ENCODE assay signal across 9 cellular contexts in genomic region chr1:232142403-232143314, GRCh38.
DNase-seq lines count a peak whose midpoint lies in the region; ATAC-seq and TF ChIP-seq lines count a peak whose summit lies in the region.
"Had no signal": no experiment of that assay in that cellular context is flagged by ENCODE, and none has a peak within 500 bp of the region (broad histone marks: within the 10 kb centered on the region; RNA-seq: fewer than 3 reads in every experiment).

No MANE protein-coding gene starts in this region.

- no peak overlapping the region for H3K4me3 ChIP-seq in right atrium auricular region
- peak overlapping the region; percentile 12 for H3K4me3 ChIP-seq in skeletal muscle satellite cell (ENCODE audit: low read length)

- TF ChIP-seq CTCF in brain (conservative IDR thresholded peaks at IDR 0.05), result no peak
- no peak for TF ChIP-seq CTCF in right atrium auricular region (IDR thresholded peaks at IDR 0.05)

- H3K4me1 ChIP-seq in right atrium auricular region (peaks cover 0 to 12% of the 10 kb centered on the region in 2 donors), skeletal muscle satellite cell (ENCODE audit: control insufficient read depth, insufficient read depth, low read length) (peaks cover 24% of the 10 kb centered on the region)

- H3K9me3 ChIP-seq in right atrium auricular region, result peaks cover 0 to 12% of the 10 kb centered on the region in 2 donors
- no peaks in the 10 kb centered on the region for H3K9me3 ChIP-seq in skeletal muscle satellite cell (replicated peaks; ENCODE audit: low read length)

- peaks cover 3% of the 10 kb centered on the region for H3K27me3 Mint-ChIP-seq in brain
- H3K27me3 Mint-ChIP-seq in activated CD8-positive, alpha-beta T cell treated with anti-CD3 and anti-CD28 coated beads, Interleukin-2, amount 10 ng/mL, durations not matched to agents 7 days and 5 days (ENCODE audit: low read depth), result peaks cover 4% of the 10 kb centered on the region

- POLR2A ChIA-PET in activated CD8-positive, alpha-beta T cell treated with anti-CD3 and anti-CD28 coated beads, Interleukin-2, amount 10 ng/mL, durations not matched to agents 7 days and 5 days (lab: Charles Lee), result no interaction called here

- H3K36me3 Mint-ChIP-seq in brain, result no peaks in the 10 kb centered on the region
- no peaks in the 10 kb centered on the region for H3K36me3 Mint-ChIP-seq in activated CD8-positive, alpha-beta T cell treated with anti-CD3 and anti-CD28 coated beads, Interleukin-2, amount 10 ng/mL, durations not matched to agents 7 days and 5 days (ENCODE audit: low read depth)

- H3K27me3 ChIP-seq in right atrium auricular region (no peaks in the 10 kb centered on the region), skeletal muscle satellite cell (ENCODE audit: control insufficient read depth, insufficient read depth, low read length) (no peaks in the 10 kb centered on the region)

- peak overlapping the region in 1 of 2 donors; percentile 57 for H3K27ac ChIP-seq in right atrium auricular region

- H3K4me3 Mint-ChIP-seq in brain, result no peak overlapping the region
- H3K4me3 Mint-ChIP-seq in activated CD8-positive, alpha-beta T cell treated with anti-CD3 and anti-CD28 coated beads, Interleukin-2, amount 10 ng/mL, durations not matched to agents 7 days and 5 days, result no peak overlapping the region
- H3K4me3 Mint-ChIP-seq: activated T-helper 17 cell treated with anti-CD3 and anti-CD28 coated beads, Interleukin-2, amount 50 U/mL, for 72 hours had no signal

- peaks cover 5 to 13% (median 11%) of the 10 kb centered on the region in 5 experiments for H3K9me3 Mint-ChIP-seq in brain
- H3K9me3 Mint-ChIP-seq in activated CD8-positive, alpha-beta T cell treated with anti-CD3 and anti-CD28 coated beads, Interleukin-2, amount 10 ng/mL, durations not matched to agents 7 days and 5 days (ENCODE audit: insufficient read depth), result peaks cover 10% of the 10 kb centered on the region

- DNase-seq in H4 (ENCODE audit: low spot score), result peak; percentile 76
- peak; percentile 59 for DNase-seq in right atrium auricular region (ENCODE audit: low spot score)
- no peak for DNase-seq in activated CD8-positive, alpha-beta T cell treated with anti-CD3 and anti-CD28 coated beads, Interleukin-2, amount 10 ng/mL, durations not matched to agents 7 days and 5 days
- no peak for DNase-seq in HuH-7.5 (ENCODE audit: low spot score)
- DNase-seq in NCI-H2171 (lab: John Stamatoyannopoulos, UW), result no peak

- H3K9ac ChIP-seq in skeletal muscle satellite cell (ENCODE audit: low read depth, low read length), result peak overlapping the region; percentile 43

- CTCF ChIA-PET in activated CD8-positive, alpha-beta T cell treated with anti-CD3 and anti-CD28 coated beads, Interleukin-2, amount 10 ng/mL, durations not matched to agents 7 days and 5 days (lab: Charles Lee), result no interaction called here

- H3K4me2 ChIP-seq in skeletal muscle satellite cell (ENCODE audit: low read length), result peak overlapping the region; percentile 50

- H3K36me3 ChIP-seq in right atrium auricular region (no peaks in the 10 kb centered on the region), skeletal muscle satellite cell (ENCODE audit: insufficient read depth, low read length) (no peaks in the 10 kb centered on the region)

- peak overlapping the region; percentile 27 to 55 (median 40) for H3K27ac Mint-ChIP-seq in brain
- H3K27ac Mint-ChIP-seq in activated CD8-positive, alpha-beta T cell treated with anti-CD3 and anti-CD28 coated beads, Interleukin-2, amount 10 ng/mL, durations not matched to agents 7 days and 5 days, result no peak overlapping the region
- H3K27ac Mint-ChIP-seq: activated T-helper 17 cell treated with anti-CD3 and anti-CD28 coated beads, Interleukin-2, amount 50 U/mL, for 72 hours had no signal

- H3K4me1 Mint-ChIP-seq in brain, result peaks cover 12% of the 10 kb centered on the region
- H3K4me1 Mint-ChIP-seq in activated CD8-positive, alpha-beta T cell treated with anti-CD3 and anti-CD28 coated beads, Interleukin-2, amount 10 ng/mL, durations not matched to agents 7 days and 5 days (ENCODE audit: low read depth), result no peaks in the 10 kb centered on the region
- H3K4me1 Mint-ChIP-seq: activated T-helper 17 cell treated with anti-CD3 and anti-CD28 coated beads, Interleukin-2, amount 50 U/mL, for 72 hours had no signal

- no peak for ATAC-seq in activated CD8-positive, alpha-beta T cell treated with anti-CD3 and anti-CD28 coated beads, Interleukin-2, amount 10 ng/mL, durations not matched to agents 7 days and 5 days
- no peak for ATAC-seq in GM18907 (IDR thresholded peaks at IDR 0.05; ENCODE audit: unreplicated experiment)
- ATAC-seq: activated T-helper 17 cell treated with anti-CD3 and anti-CD28 coated beads, Interleukin-2, amount 50 U/mL, for 72 hours had no signal

Comparison
In these comparisons a context has a peak if more than half of its experiments do, and no peak if none do; other contexts are left out.
1. DNase-seq: peak in H4 (single experiment) and right atrium auricular region (single experiment); none in activated CD8-positive, alpha-beta T cell treated with anti-CD3 and anti-CD28 coated beads, Interleukin-2, amount 10 ng/mL, durations not matched to agents 7 days and 5 days (single experiment), HuH-7.5 (single experiment) and NCI-H2171 (single experiment).